Comparison of ENCODE assay signal across 20 cellular contexts in the genomic region with DNA sequence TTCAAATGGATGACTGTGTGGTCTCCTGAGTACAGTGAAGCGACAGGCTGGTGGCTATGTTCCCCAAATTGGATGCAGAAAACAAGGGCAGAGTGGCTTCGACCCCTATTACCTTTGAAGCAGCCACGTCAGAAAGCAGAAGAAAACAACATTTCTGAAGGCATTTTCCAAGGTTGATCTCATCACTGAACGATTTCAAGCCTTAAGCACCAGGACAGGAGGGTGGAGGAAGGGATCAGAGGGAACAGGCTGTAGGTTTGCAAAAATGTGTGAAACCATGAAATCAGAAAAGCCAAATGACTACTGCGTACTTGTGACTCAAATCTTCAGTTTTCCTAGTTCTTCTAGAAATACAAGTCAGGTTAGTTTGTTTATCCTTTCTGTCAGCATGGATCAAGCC.
DNase-seq lines count a peak whose midpoint lies in the region; ATAC-seq and TF ChIP-seq lines count a peak whose summit lies in the region.
"Had no signal": no experiment of that assay in that cellular context is flagged by ENCODE, and none has a peak within 500 bp of the region (broad histone marks: within the 10 kb centered on the region; RNA-seq: fewer than 3 reads in every experiment).

No MANE protein-coding gene starts in this region.

- H3K27me3 ChIP-seq in H9 (ENCODE audit: insufficient read depth, low read length) (no peaks in the 10 kb centered on the region), brain microvascular endothelial cell (replicated peaks) (no peaks in the 10 kb centered on the region), mesenchymal stem cell (ENCODE audit: control insufficient read depth in 1 of 2, insufficient read depth in 1 of 2, low read length in 2 of 2) (no peaks in the 10 kb centered on the region), thyroid gland (no peaks in the 10 kb centered on the region)

- H2BK12ac ChIP-seq in H9 (ENCODE audit: insufficient read length, low read depth, low read length) (peak overlapping the region; percentile 51), mesenchymal stem cell (ENCODE audit: low read length in 2 of 2) (peak overlapping the region in 1 of 2 experiments; percentile 42)

- no peaks in the 10 kb centered on the region for H3K9me3 Mint-ChIP-seq in H9
- no peaks in the 10 kb centered on the region for H3K9me3 Mint-ChIP-seq in activated CD8-positive, alpha-beta memory T cell treated with anti-CD3 and anti-CD28 coated beads, Interleukin-2, amount 10 ng/mL, durations not matched to agents 7 days and 5 days (ENCODE audit: low read depth)
- H3K9me3 Mint-ChIP-seq: activated CD8-positive, alpha-beta T cell treated with anti-CD3 and anti-CD28 coated beads for 36 hours; activated naive CD4-positive, alpha-beta T cell treated with anti-CD3 and anti-CD28 coated beads, Interleukin-2, amount 50 U/mL, for 24 hours; activated T-cell treated with anti-CD3 and anti-CD28 coated beads, Interleukin-2, amount 50 U/mL, for 72 hours had no signal

- H3K56ac ChIP-seq in H9 (ENCODE audit: insufficient read length, low read depth, low read length) = no peak overlapping the region

- H3K18ac ChIP-seq in H9 (ENCODE audit: insufficient read length, low read depth, low read length) (no peak overlapping the region), mesenchymal stem cell (ENCODE audit: low read depth in 1 of 2, low read length in 2 of 2) (peak overlapping the region; percentile 8 to 30)

- no peak overlapping the region for H2BK120ac ChIP-seq in H9 (ENCODE audit: low read depth, low read length, poor library complexity, severe bottlenecking)
- H2BK120ac ChIP-seq in mesenchymal stem cell (ENCODE audit: low read depth, low read length) = no peak overlapping the region

- no peaks in the 10 kb centered on the region for H3K23me2 ChIP-seq in H9 (ENCODE audit: insufficient read length, low read depth, low read length, poor library complexity, severe bottlenecking)

- H2BK5ac ChIP-seq in H9 (ENCODE audit: insufficient read length, low read length) (no peak overlapping the region), mesenchymal stem cell (ENCODE audit: low read depth, low read length, poor library complexity, severe bottlenecking) (peak overlapping the region; percentile 89)

- H3K27ac ChIP-seq in H9 (ENCODE audit: insufficient read length, low read depth, low read length) = no peak overlapping the region
- no peak overlapping the region for H3K27ac ChIP-seq in brain microvascular endothelial cell
- H3K27ac ChIP-seq in mesenchymal stem cell (ENCODE audit: low read length, poor library complexity, severe bottlenecking) = peak overlapping the region; percentile 92
- H3K27ac ChIP-seq in thyroid gland = no peak overlapping the region
- H3K27ac ChIP-seq: parathyroid adenoma had no signal

- WGBS in H9 (ENCODE audit: extremely low coverage, insufficient read length, low lambda C conversion rate) = no CpG with 5 or more reads among the region's 5 CpGs
- WGBS in mesenchymal stem cell = 37% methylated on average over 4 of the region's 5 CpGs
- WGBS in thyroid gland, 2 donors = 76% methylated on average over 5 of the region's 5 CpGs

- H3K4ac ChIP-seq in H9 (ENCODE audit: low read depth, low read length) (no peak overlapping the region), mesenchymal stem cell (ENCODE audit: low read depth in 1 of 2, low read length in 2 of 2) (peak overlapping the region in 1 of 2 experiments; percentile 16)

- no peak overlapping the region for H3T11ph ChIP-seq in H9 (ENCODE audit: low read length)

- H2BK20ac ChIP-seq in H9 (ENCODE audit: low read depth, low read length, poor library complexity, severe bottlenecking) = no peak overlapping the region

- H3K79me1 ChIP-seq in H9 (ENCODE audit: insufficient read depth, low read depth, low read length, poor library complexity, severe bottlenecking) (no peaks in the 10 kb centered on the region), mesenchymal stem cell (replicated peaks; ENCODE audit: low read length, poor library complexity, severe bottlenecking) (no peaks in the 10 kb centered on the region)

- peak overlapping the region in 2 of 3 experiments; percentile 47 to 73; a peak in 3 of 7 replicates for H3K27ac Mint-ChIP-seq in H9
- no peak overlapping the region for H3K27ac Mint-ChIP-seq in activated CD8-positive, alpha-beta memory T cell treated with anti-CD3 and anti-CD28 coated beads, Interleukin-2, amount 10 ng/mL, durations not matched to agents 7 days and 5 days
- H3K27ac Mint-ChIP-seq: activated CD8-positive, alpha-beta T cell treated with anti-CD3 and anti-CD28 coated beads for 36 hours; activated naive CD4-positive, alpha-beta T cell treated with anti-CD3 and anti-CD28 coated beads, Interleukin-2, amount 50 U/mL, for 24 hours; activated T-cell treated with anti-CD3 and anti-CD28 coated beads, Interleukin-2, amount 50 U/mL, for 72 hours; CD14-positive monocyte had no signal

- H3K79me2 ChIP-seq in H9 (ENCODE audit: insufficient read depth, low read length) = no peaks in the 10 kb centered on the region
- H3K79me2 ChIP-seq: parathyroid adenoma had no signal

- no peaks in the 10 kb centered on the region for H3K4me1 ChIP-seq in H9 (ENCODE audit: insufficient read depth, low read length)
- peaks cover 4% of the 10 kb centered on the region for H3K4me1 ChIP-seq in mesenchymal stem cell (ENCODE audit: control insufficient read depth, insufficient read depth, low read depth, low read length)
- H3K4me1 ChIP-seq in thyroid gland = no peaks in the 10 kb centered on the region
- H3K4me1 ChIP-seq: parathyroid adenoma had no signal

- no peaks in the 10 kb centered on the region for H3K27me3 Mint-ChIP-seq in H9 (ENCODE audit: low read depth)
- no peaks in the 10 kb centered on the region for H3K27me3 Mint-ChIP-seq in activated CD8-positive, alpha-beta memory T cell treated with anti-CD3 and anti-CD28 coated beads, Interleukin-2, amount 10 ng/mL, durations not matched to agents 7 days and 5 days

- TF ChIP-seq POLR2A in thyroid gland (IDR thresholded peaks at IDR 0.05) = no peak

- TF ChIP-seq CTCF in H9 (conservative IDR thresholded peaks at IDR 0.05) (no peak), brain microvascular endothelial cell (IDR thresholded peaks at IDR 0.05; ENCODE audit: low read depth, low read length, missing control alignments) (no peak), thyroid gland (IDR thresholded peaks at IDR 0.05) (no peak)

- peaks cover 14 to 22% of the 10 kb centered on the region in 2 experiments for H3K4me1 Mint-ChIP-seq in H9
- H3K4me1 Mint-ChIP-seq in activated CD8-positive, alpha-beta memory T cell treated with anti-CD3 and anti-CD28 coated beads, Interleukin-2, amount 10 ng/mL, durations not matched to agents 7 days and 5 days = no peaks in the 10 kb centered on the region
- H3K4me1 Mint-ChIP-seq: activated naive CD4-positive, alpha-beta T cell treated with anti-CD3 and anti-CD28 coated beads, Interleukin-2, amount 50 U/mL, for 24 hours; CD14-positive monocyte had no signal

- DNase-seq in A172 (ENCODE audit: low spot score) (peak; percentile 22), H9 (peak; percentile 17), brain microvascular endothelial cell (peak; percentile 33), mesenchymal stem cell (peak; percentile 26), SHP77 treated with DMSO at 0.1 percent for 48 hours (lab: John Stamatoyannopoulos, UW) (no peak), thyroid gland (no peak)
- no peak for DNase-seq in activated CD8-positive, alpha-beta memory T cell treated with anti-CD3 and anti-CD28 coated beads, Interleukin-2, amount 10 ng/mL, durations not matched to agents 7 days and 5 days
- DNase-seq: 8988T; activated CD8-positive, alpha-beta T cell treated with anti-CD3 and anti-CD28 coated beads for 36 hours; activated T-cell treated with anti-CD3 and anti-CD28 coated beads, Interleukin-2, amount 50 U/mL, for 72 hours; DMS153; erythroblast; glutamatergic neuron; GOT3; NCI-H2029; NCI-H446 treated with DMSO at 0.1 percent for 48 hours had no signal

- H2AFZ ChIP-seq in H9 (ENCODE audit: low read length) (peak overlapping the region; percentile 73), mesenchymal stem cell (ENCODE audit: low read depth, low read length) (peak overlapping the region; percentile 93)
- H2AFZ ChIP-seq: parathyroid adenoma had no signal

- in situ Hi-C loops in brain microvascular endothelial cell (cut with HindIII; ENCODE audit: low pct_ligation_motif_present, low sequenced_read_pairs) = no loop called here

- no peak overlapping the region for H3K14ac ChIP-seq in H9 (ENCODE audit: insufficient read depth, low read length)
- H3K14ac ChIP-seq in mesenchymal stem cell (ENCODE audit: low read length in 2 of 2) = no peak overlapping the region

- ATAC-seq in activated CD8-positive, alpha-beta memory T cell treated with anti-CD3 and anti-CD28 coated beads, Interleukin-2, amount 10 ng/mL, durations not matched to agents 7 days and 5 days = no peak
- no peak for ATAC-seq in GM18502 (IDR thresholded peaks at IDR 0.05; ENCODE audit: poor library complexity, unreplicated experiment)
- ATAC-seq: activated CD8-positive, alpha-beta T cell treated with anti-CD3 and anti-CD28 coated beads for 36 hours; activated T-cell treated with anti-CD3 and anti-CD28 coated beads, Interleukin-2, amount 50 U/mL, for 72 hours had no signal

- H3K4me3 ChIP-seq in brain microvascular endothelial cell (ENCODE audit: low read depth, low read length) = no peak overlapping the region
- no peak overlapping the region for H3K4me3 ChIP-seq in mesenchymal stem cell (ENCODE audit: insufficient read depth in 1 of 2, low read depth in 1 of 2, low read length in 2 of 2)
- no peak overlapping the region for H3K4me3 ChIP-seq in thyroid gland (replicated peaks in 1 of 3)

- no peak overlapping the region for H3K23ac ChIP-seq in H9 (ENCODE audit: insufficient read length, low read depth, low read length)
- H3K23ac ChIP-seq in mesenchymal stem cell (ENCODE audit: low read length in 2 of 2) = no peak overlapping the region

- H3K9ac ChIP-seq in H9 (ENCODE audit: extremely low read depth, insufficient read length, low read length) (no peak overlapping the region), mesenchymal stem cell (ENCODE audit: low read length) (no peak overlapping the region)
- H3K9ac ChIP-seq: parathyroid adenoma had no signal

- intact Hi-C loops in thyroid gland (cut with DNase I) = no loop called here

- peak overlapping the region; percentile 88 for H4K5ac ChIP-seq in H9 (ENCODE audit: insufficient read length, low read depth, low read length)

- no peak overlapping the region for H2AK5ac ChIP-seq in H9 (ENCODE audit: insufficient read length, low read length)
- peak overlapping the region; percentile 94 for H2AK5ac ChIP-seq in mesenchymal stem cell (ENCODE audit: low read length, severe bottlenecking)

- no peaks in the 10 kb centered on the region for H3K36me3 Mint-ChIP-seq in H9 (ENCODE audit: insufficient read depth in 1 of 3, low read depth in 3 of 3)
- H3K36me3 Mint-ChIP-seq in activated CD8-positive, alpha-beta memory T cell treated with anti-CD3 and anti-CD28 coated beads, Interleukin-2, amount 10 ng/mL, durations not matched to agents 7 days and 5 days = no peaks in the 10 kb centered on the region
- H3K36me3 Mint-ChIP-seq: activated naive CD4-positive, alpha-beta T cell treated with anti-CD3 and anti-CD28 coated beads, Interleukin-2, amount 50 U/mL, for 24 hours; CD14-positive monocyte had no signal

- no peak overlapping the region for H3K4me2 ChIP-seq in H9 (ENCODE audit: insufficient read depth, insufficient read length, low read length)
- H3K4me2 ChIP-seq in mesenchymal stem cell (ENCODE audit: low read length, poor library complexity, severe bottlenecking) = no peak overlapping the region

- H3K4me3 Mint-ChIP-seq in H9 = no peak overlapping the region
- H3K4me3 Mint-ChIP-seq in activated CD8-positive, alpha-beta memory T cell treated with anti-CD3 and anti-CD28 coated beads, Interleukin-2, amount 10 ng/mL, durations not matched to agents 7 days and 5 days = no peak overlapping the region
- H3K4me3 Mint-ChIP-seq: activated CD8-positive, alpha-beta T cell treated with anti-CD3 and anti-CD28 coated beads for 36 hours; activated naive CD4-positive, alpha-beta T cell treated with anti-CD3 and anti-CD28 coated beads, Interleukin-2, amount 50 U/mL, for 24 hours; activated T-cell treated with anti-CD3 and anti-CD28 coated beads, Interleukin-2, amount 50 U/mL, for 72 hours; CD14-positive monocyte had no signal

- H4K8ac ChIP-seq in H9 (replicated peaks; ENCODE audit: insufficient read length, low read depth, low read length) = no peak overlapping the region
- H4K8ac ChIP-seq in mesenchymal stem cell (ENCODE audit: low read length) = no peak overlapping the region

- H2BK15ac ChIP-seq in H9 (ENCODE audit: low read depth, low read length) (no peak overlapping the region), mesenchymal stem cell (ENCODE audit: low read depth, poor library complexity, severe bottlenecking) (no peak overlapping the region)

- H3K9me3 ChIP-seq in H9 (ENCODE audit: control insufficient read depth, low read depth, low read length) (no peaks in the 10 kb centered on the region), mesenchymal stem cell (ENCODE audit: control insufficient read depth, low read length) (no peaks in the 10 kb centered on the region), thyroid gland (no peaks in the 10 kb centered on the region)

- H4K91ac ChIP-seq in H9 (ENCODE audit: insufficient read length, low read depth, low read length) (no peak overlapping the region), mesenchymal stem cell (ENCODE audit: low read length) (peak overlapping the region; percentile 15)

- H3K36me3 ChIP-seq in brain microvascular endothelial cell (replicated peaks) (no peaks in the 10 kb centered on the region), mesenchymal stem cell (ENCODE audit: control insufficient read depth in 1 of 2, insufficient read depth in 2 of 2, low read depth in 1 of 2, low read length in 2 of 2) (no peaks in the 10 kb centered on the region), thyroid gland (no peaks in the 10 kb centered on the region)

- no peaks in the 10 kb centered on the region for H4K20me1 ChIP-seq in H9 (ENCODE audit: control insufficient read depth, insufficient read depth, insufficient read length)

- CTCF ChIA-PET in activated CD8-positive, alpha-beta memory T cell treated with anti-CD3 and anti-CD28 coated beads, Interleukin-2, amount 10 ng/mL, durations not matched to agents 7 days and 5 days (lab: Charles Lee) = no interaction called here

Comparison
In these comparisons a context has a peak if more than half of its experiments do, and no peak if none do; other contexts are left out.
1. DNase-seq: peak in A172 (single experiment), H9 (single experiment), brain microvascular endothelial cell (single experiment) and mesenchymal stem cell (single experiment); none in SHP77 treated with DMSO at 0.1 percent for 48 hours (single experiment), thyroid gland (0 of 2) and activated CD8-positive, alpha-beta memory T cell treated with anti-CD3 and anti-CD28 coated beads, Interleukin-2, amount 10 ng/mL, durations not matched to agents 7 days and 5 days (single experiment).